16 cellular contexts compared by ENCODE assay signal in genomic region chr1:120947114-120947513, GRCh38. TPM values are rescaled to one million over a fixed set of nuclear protein-coding genes. Genes with fewer than 3 reads are reported as not detected.
"Had no signal": no experiment of that assay in that cellular context is flagged by ENCODE, and none has a peak within 500 bp of the region (broad histone marks: within the 10 kb centered on the region; RNA-seq: fewer than 3 reads in every experiment).

No MANE protein-coding gene starts in this region.

RNA-seq across cellular contexts. Expression of gene PPIAL4A, which starts 57.5 kb away (rescaled TPM):
- total RNA-seq: dermis blood vessel endothelial cell, esophagus squamous epithelium, heart right ventricle, left colon, left ventricle myocardium superior, lower lobe of right lung, mesenteric fat pad, mononuclear cell, osteocyte, prostate gland, right atrium auricular region, sigmoid colon, skeletal muscle tissue, thoracic aorta, tibial nerve, upper lobe of left lung had no signal
- polyA plus RNA-seq: heart right ventricle, sigmoid colon had no signal
